In genomic region chr9:178970-179383, GRCh38 we compare ENCODE assay signal across 8 cellular contexts. TPM values are rescaled to one million over a fixed set of nuclear protein-coding genes. Genes with fewer than 3 reads are reported as not detected.
DNase-seq lines count a peak whose midpoint lies in the region; ATAC-seq, FAIRE-seq and TF ChIP-seq lines count a peak whose summit lies in the region.
"Not testable (repeated sequence)": the region's sequence is repeated elsewhere in the genome, so short reads cannot be mapped to it uniquely, and the experiment has no call there.

ZNG1A (minus strand) TSS chr9:179056; CDS start chr9:178969, 87 bp downstream.

- not testable (repeated sequence) for TF ChIP-seq CTCF in vagina (IDR thresholded peaks at IDR 0.05)

- H3K9me3 ChIP-seq in vagina: not testable (repeated sequence)

- not testable (repeated sequence) for H3K36me3 Mint-ChIP-seq in activated naive CD8-positive, alpha-beta T cell treated with anti-CD3 and anti-CD28 coated beads, Interleukin-2, amount 50 U/mL, for 24 hours (ENCODE audit: low read depth)

- not testable (repeated sequence) for DNase-seq in GM18507 (ENCODE audit: extremely low spot score, insufficient read length, low read depth); vagina (ENCODE audit: extremely low spot score in 2 of 2)
- peak; percentile 0 to 54 for DNase-seq in NCI-H524 (lab: John Stamatoyannopoulos, UW)
- peak; percentile 60 for DNase-seq in activated CD4-positive, CD25-positive, alpha-beta regulatory T cell treated with anti-CD3 and anti-CD28 coated beads, Interleukin-2, amount 50 U/mL, for 16 hours (ENCODE audit: low read depth, low spot score)
- peak; percentile 69 for DNase-seq in activated naive CD8-positive, alpha-beta T cell treated with anti-CD3 and anti-CD28 coated beads, Interleukin-2, amount 50 U/mL, for 24 hours
- peak; percentile 9 for DNase-seq in fibroblast of the conjunctiva (ENCODE audit: low read depth)
- peak; percentile 39 for DNase-seq in myocyte (ENCODE audit: low read depth)
- peak; percentile 81 for DNase-seq in stimulated activated CD4-positive, alpha-beta T cell treated with anti-CD3 and anti-CD28 coated beads, Interleukin-1b, Interleukin-23, amount 100 ng/mL, for 48 hours

- peak within 1 kb of the TSS in 1 of 2 donors; percentile 47 for H3K4me3 ChIP-seq in vagina

- H3K36me3 ChIP-seq in vagina: not testable (repeated sequence)

- not testable (repeated sequence) for H3K4me1 ChIP-seq in vagina

- not testable (repeated sequence) for ATAC-seq in activated naive CD8-positive, alpha-beta T cell treated with anti-CD3 and anti-CD28 coated beads, Interleukin-2, amount 50 U/mL, for 24 hours

- peak within 1 kb of the TSS; percentile 90 for H3K27ac Mint-ChIP-seq in activated naive CD8-positive, alpha-beta T cell treated with anti-CD3 and anti-CD28 coated beads, Interleukin-2, amount 50 U/mL, for 24 hours

- peak within 1 kb of the TSS; percentile 85 for H3K4me3 Mint-ChIP-seq in activated naive CD8-positive, alpha-beta T cell treated with anti-CD3 and anti-CD28 coated beads, Interleukin-2, amount 50 U/mL, for 24 hours

- not testable (repeated sequence) for TF ChIP-seq POLR2A in vagina (IDR thresholded peaks at IDR 0.05)

- intact Hi-C loops in vagina (cut with DNase I): not testable (repeated sequence)

- H3K27me3 ChIP-seq in vagina: not testable (repeated sequence)

- peak; percentile 58 for FAIRE-seq in GM18507 (lab: Jason Lieb, UNC)

- H3K9me3 Mint-ChIP-seq in activated naive CD8-positive, alpha-beta T cell treated with anti-CD3 and anti-CD28 coated beads, Interleukin-2, amount 50 U/mL, for 24 hours: not testable (repeated sequence)

- not testable (repeated sequence) for H3K27me3 Mint-ChIP-seq in activated naive CD8-positive, alpha-beta T cell treated with anti-CD3 and anti-CD28 coated beads, Interleukin-2, amount 50 U/mL, for 24 hours

- H3K27ac ChIP-seq in vagina: peak within 1 kb of the TSS; percentile 48

- not testable (repeated sequence) for H3K4me1 Mint-ChIP-seq in activated naive CD8-positive, alpha-beta T cell treated with anti-CD3 and anti-CD28 coated beads, Interleukin-2, amount 50 U/mL, for 24 hours

RNA-seq across cellular contexts. Expression of gene ZNG1A, which starts in this region (rescaled TPM):
- 40.1 and 45.1 TPM in 2 replicates for total RNA-seq in myocyte
- polyA plus RNA-seq in myocyte (2012): 23.6 TPM
- total RNA-seq in vagina: 19.4 TPM
